13 cellular contexts compared by ENCODE assay signal in the genomic region with DNA sequence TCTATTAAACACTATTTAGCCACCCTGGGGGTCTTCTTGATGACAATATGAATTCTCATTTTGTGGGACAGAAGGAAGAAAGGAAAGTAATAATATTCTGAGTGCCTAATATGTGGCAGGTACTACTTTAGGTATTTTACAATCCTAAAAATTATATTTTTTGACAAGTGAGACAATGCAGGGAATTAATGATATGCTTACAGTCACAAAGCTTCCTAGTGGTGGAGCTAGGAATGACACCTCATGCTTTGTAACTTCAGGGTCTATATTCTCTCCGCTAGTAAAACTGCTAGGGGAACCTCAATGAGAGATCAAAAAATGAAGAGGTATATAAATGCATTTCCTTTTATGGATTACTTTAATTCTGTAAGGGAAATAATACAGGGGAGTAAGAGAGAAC. TPM values are rescaled to one million over a fixed set of nuclear protein-coding genes. Genes with fewer than 3 reads are reported as not detected.
DNase-seq lines count a peak whose midpoint lies in the region; ATAC-seq and TF ChIP-seq lines count a peak whose summit lies in the region.
"Had no signal": no experiment of that assay in that cellular context is flagged by ENCODE, and none has a peak within 500 bp of the region (broad histone marks: within the 10 kb centered on the region; RNA-seq: fewer than 3 reads in every experiment).

No MANE protein-coding gene starts in this region.

- H3K9ac ChIP-seq in MM.1S (ENCODE audit: low read length) = no peak overlapping the region
- no peak overlapping the region for H3K9ac ChIP-seq in mammary epithelial cell (ENCODE audit: insufficient read depth, low read length)

- BruUV-seq in mammary epithelial cell (replicated peaks; lab: Mats Ljungman, UMichigan) = no TSS peak

- H3K79me2 ChIP-seq in MM.1S (ENCODE audit: low read length) (no peaks in the 10 kb centered on the region), mammary epithelial cell (ENCODE audit: insufficient read depth, low read length) (no peaks in the 10 kb centered on the region)

- H3K27ac Mint-ChIP-seq in nephron = no peak overlapping the region
- H3K27ac Mint-ChIP-seq in effector memory CD8-positive, alpha-beta T cell = no peak overlapping the region
- H3K27ac Mint-ChIP-seq: T-helper 17 cell had no signal

- intact Hi-C loops in mammary epithelial cell (cut with micrococcal nuclease) = loop anchor here (2.0 kb wide), 1 partner anchor 30 kb away; no protein-coding TSS in a partner anchor

- H2AFZ ChIP-seq in MM.1S (ENCODE audit: low read length) (no peak overlapping the region), mammary epithelial cell (ENCODE audit: low read depth, low read length) (no peak overlapping the region)

- H3K9me3 ChIP-seq in MM.1S (replicated peaks; ENCODE audit: insufficient read depth, low read length) (no peaks in the 10 kb centered on the region), mammary epithelial cell (replicated peaks; ENCODE audit: insufficient read depth, low read length) (no peaks in the 10 kb centered on the region)

- H3K27me3 Mint-ChIP-seq in nephron (ENCODE audit: low read depth) = no peaks in the 10 kb centered on the region
- H3K27me3 Mint-ChIP-seq in effector memory CD8-positive, alpha-beta T cell = no peaks in the 10 kb centered on the region
- H3K27me3 Mint-ChIP-seq: naive B cell, T-helper 17 cell had no signal

- no peaks in the 10 kb centered on the region for H3K4me1 Mint-ChIP-seq in nephron
- H3K4me1 Mint-ChIP-seq in effector memory CD8-positive, alpha-beta T cell (ENCODE audit: low read depth in 2 of 2) = no peaks in the 10 kb centered on the region
- H3K4me1 Mint-ChIP-seq: naive B cell had no signal

- no peak overlapping the region for H3K27ac ChIP-seq in MM.1S (ENCODE audit: low read length)
- no peak overlapping the region for H3K27ac ChIP-seq in mammary epithelial cell (ENCODE audit: insufficient read depth, low read depth, low read length)

- no peak for ATAC-seq in effector memory CD8-positive, alpha-beta T cell (replicated peaks)
- no peak for ATAC-seq in HG02884 (IDR thresholded peaks at IDR 0.05; ENCODE audit: unreplicated experiment)
- ATAC-seq: T-helper 17 cell had no signal

- H3K36me3 ChIP-seq in MM.1S (replicated peaks; ENCODE audit: insufficient read depth, low read length) (peaks cover 32% of the 10 kb centered on the region; the same call in 1 of the 2 replicates), mammary epithelial cell (ENCODE audit: insufficient read depth, low read length) (peaks cover 55% of the 10 kb centered on the region)

- H3F3A ChIP-seq in MM.1S (ENCODE audit: insufficient read depth, low read length) = no peaks in the 10 kb centered on the region

- no peaks in the 10 kb centered on the region for H3K27me3 ChIP-seq in MM.1S (replicated peaks; ENCODE audit: insufficient read depth, low read length)
- H3K27me3 ChIP-seq in mammary epithelial cell (ENCODE audit: insufficient read depth, low read length) = no peaks in the 10 kb centered on the region

- in situ Hi-C loops in mammary epithelial cell (cut with MboI; ENCODE audit: low sequenced_read_pairs in 2 of 2) = no loop called here

- H4K20me1 ChIP-seq in MM.1S (ENCODE audit: insufficient read depth, low read length) (no peaks in the 10 kb centered on the region), mammary epithelial cell (ENCODE audit: insufficient read depth, low read length) (no peaks in the 10 kb centered on the region)

- H3K4me2 ChIP-seq in MM.1S (ENCODE audit: low read depth, low read length) = no peak overlapping the region
- no peak overlapping the region for H3K4me2 ChIP-seq in mammary epithelial cell (ENCODE audit: insufficient read depth, low read depth, low read length)

- no peaks in the 10 kb centered on the region for H3K9me2 ChIP-seq in MM.1S (replicated peaks; ENCODE audit: insufficient read depth, low read length)

- CTCF ChIA-PET in mammary epithelial cell (lab: Charles Lee; ENCODE audit: low non-redundant PET) = no interaction called here

- peaks cover 58% of the 10 kb centered on the region for H3K36me3 Mint-ChIP-seq in nephron (ENCODE audit: low read depth)
- peaks cover 74% of the 10 kb centered on the region for H3K36me3 Mint-ChIP-seq in effector memory CD8-positive, alpha-beta T cell (ENCODE audit: insufficient read depth)

- H3K4me3 Mint-ChIP-seq in nephron = no peak overlapping the region
- H3K4me3 Mint-ChIP-seq in effector memory CD8-positive, alpha-beta T cell = no peak overlapping the region
- H3K4me3 Mint-ChIP-seq: naive B cell, T-helper 17 cell had no signal

- dilution Hi-C loops in mammary epithelial cell (cut with HindIII; ENCODE audit: low sequenced_read_pairs) = no loop called here

- TF ChIP-seq CTCF in MM.1S (IDR thresholded peaks at IDR 0.05; ENCODE audit: low read length) (peak; percentile 38), mammary epithelial cell (conservative IDR thresholded peaks at IDR 0.05 in 1 of 2, IDR thresholded peaks at IDR 0.05 in 1 of 2; ENCODE audit: extremely low read depth in 1 of 2, insufficient read depth in 1 of 2, low read depth in 1 of 2, low read length in 2 of 2) (peak; percentile 30 to 34), nephron (IDR thresholded peaks at IDR 0.05; ENCODE audit: unreplicated experiment in 3 of 3) (peak; percentile 20 to 39 (median 34))

- H3K4me1 ChIP-seq in MM.1S (ENCODE audit: low read length) = no peaks in the 10 kb centered on the region
- no peaks in the 10 kb centered on the region for H3K4me1 ChIP-seq in mammary epithelial cell (ENCODE audit: insufficient read depth, low read length)

- WGBS in mammary epithelial cell (ENCODE audit: low coverage, missing lambda C conversion rate) = 100% methylated on average over 1 of the region's 1 CpG

- H3K4me3 ChIP-seq in MM.1S (ENCODE audit: low read length) (no peak overlapping the region), mammary epithelial cell (replicated peaks in 1 of 3; ENCODE audit: insufficient read depth in 1 of 3, low read depth in 2 of 3, low read length in 3 of 3) (no peak overlapping the region)

- DNase-seq in ELR (ENCODE audit: low read depth) (peak; percentile 24), MM.1S (no peak), mammary epithelial cell (no peak), NCI-H226 (no peak), SK-N-DZ (ENCODE audit: low spot score) (no peak)
- DNase-seq in effector memory CD8-positive, alpha-beta T cell = no peak
- DNase-seq: activated T-cell treated with anti-CD3 and anti-CD28 coated beads for 4 hours, KG1, naive B cell, NCI-H748 treated with DMSO at 0.1 percent for 48 hours, T-helper 17 cell had no signal

- no peaks in the 10 kb centered on the region for H3K9me3 Mint-ChIP-seq in nephron
- no peaks in the 10 kb centered on the region for H3K9me3 Mint-ChIP-seq in effector memory CD8-positive, alpha-beta T cell
- H3K9me3 Mint-ChIP-seq: naive B cell had no signal

RNA-seq across cellular contexts. Expression of a gene that starts 34.7 kb away (rescaled TPM):
- not detected for total RNA-seq in mammary epithelial cell
- not detected for polyA plus RNA-seq in mammary epithelial cell
- polyA minus RNA-seq in mammary epithelial cell = not detected
- polyA plus RNA-seq in SK-N-DZ (2014; cell fraction: cytosol; rRNA removed) = not detected in 2 replicates
- polyA plus RNA-seq in SK-N-DZ (2014; cell fraction: nucleus; rRNA removed) = not detected in 2 replicates

RNA-seq across cellular contexts. Expression of a gene that starts 44.3 kb away (rescaled TPM):
- 10 to 100 TPM; 48.3 to 98.3 TPM for total RNA-seq in mammary epithelial cell
- 37.4 TPM for polyA plus RNA-seq in mammary epithelial cell
- 117 TPM for polyA minus RNA-seq in mammary epithelial cell
- 39.6 and 46.6 TPM in 2 replicates for polyA plus RNA-seq in SK-N-DZ (2014; cell fraction: cytosol; rRNA removed)
- polyA plus RNA-seq in SK-N-DZ (2014; cell fraction: nucleus; rRNA removed) = 73.6 and 75.5 TPM in 2 replicates

RNA-seq across cellular contexts. Expression of a gene that starts 44.9 kb away (rescaled TPM):
- 10 to 100 TPM; 21.5 to 21.7 TPM for total RNA-seq in mammary epithelial cell
- polyA plus RNA-seq in mammary epithelial cell = 7.5 TPM
- polyA minus RNA-seq in mammary epithelial cell = 18.7 TPM
- polyA plus RNA-seq in SK-N-DZ (2014; cell fraction: cytosol; rRNA removed) = 16.6 and 19.1 TPM in 2 replicates
- 26.0 and 35.3 TPM in 2 replicates for polyA plus RNA-seq in SK-N-DZ (2014; cell fraction: nucleus; rRNA removed)
